In genomic region chr11:15378941-15379340, GRCh38 we compare ENCODE assay signal across 6 cellular contexts.
"Had no signal": no experiment of that assay in that cellular context is flagged by ENCODE, and none has a peak within 500 bp of the region (broad histone marks: within the 10 kb centered on the region; RNA-seq: fewer than 3 reads in every experiment).

No MANE protein-coding gene starts in this region.

- H3K36me3 ChIP-seq: HAP-1 had no signal

- H3K27ac ChIP-seq: GM23248 had no signal

- H3K4me3 ChIP-seq: GM23248, HAP-1 had no signal

- H3K27ac Mint-ChIP-seq: HFFc6 had no signal

- H3K4me1 ChIP-seq: HAP-1 had no signal

- H2AFZ ChIP-seq: GM23248 had no signal

- DNase-seq: GM23248, GOT3, HFFc6, IMR-90 had no signal

- ATAC-seq: HCT116 had no signal

- H3K9ac ChIP-seq: GM23248 had no signal

- H3K9me3 ChIP-seq: HAP-1 had no signal

- H3K4me3 Mint-ChIP-seq: HFFc6 had no signal
